12 cellular contexts compared by ENCODE assay signal in the genomic region with DNA sequence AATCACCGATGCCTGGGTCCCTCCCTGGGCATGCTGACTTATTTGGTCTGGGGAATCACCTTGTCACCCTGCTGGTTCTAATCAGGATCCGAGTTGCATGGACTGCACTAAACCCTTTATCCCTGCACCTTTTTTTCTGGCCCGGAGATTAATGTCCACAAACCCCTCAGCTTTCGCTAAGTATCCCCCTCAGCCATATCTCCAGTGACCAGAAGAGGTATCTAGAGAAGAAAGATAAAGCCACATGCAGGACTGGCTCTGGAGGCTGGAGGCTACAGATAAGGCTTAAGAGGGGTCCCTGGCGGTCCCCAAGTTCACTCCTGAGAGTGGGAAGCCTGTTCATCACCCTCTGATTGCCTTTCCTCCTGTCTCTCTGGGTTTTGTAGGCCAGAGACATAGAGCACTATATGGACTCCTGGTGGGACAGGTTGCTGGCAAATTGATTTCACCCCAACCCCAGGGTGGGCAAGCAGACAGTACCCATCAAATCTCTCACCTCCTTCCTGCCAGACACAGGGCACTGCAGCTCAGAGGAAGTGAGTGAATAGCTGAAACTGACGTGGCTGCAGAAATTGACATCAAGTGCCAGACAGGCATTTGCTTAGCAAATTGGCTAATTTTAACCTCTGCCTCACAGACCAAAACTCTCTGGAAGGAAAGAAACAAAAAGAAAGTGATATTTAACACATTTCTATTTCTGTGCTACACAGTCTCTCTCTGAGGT.
DNase-seq lines count a peak whose midpoint lies in the region; ATAC-seq and TF ChIP-seq lines count a peak whose summit lies in the region.
"Had no signal": no experiment of that assay in that cellular context is flagged by ENCODE, and none has a peak within 500 bp of the region (broad histone marks: within the 10 kb centered on the region; RNA-seq: fewer than 3 reads in every experiment).

No MANE protein-coding gene starts in this region.

- ATAC-seq in GM19035 (IDR thresholded peaks at IDR 0.05; ENCODE audit: unreplicated experiment) (peak; percentile 93), HG02938 (IDR thresholded peaks at IDR 0.05; ENCODE audit: unreplicated experiment) (peak; percentile 69)
- ATAC-seq: esophagus mucosa had no signal

- H3K4me3 ChIP-seq in AG09309 (ENCODE audit: control insufficient read depth, low read depth, low read length) = no peak overlapping the region

- DNase-seq in AG09309 (ENCODE audit: low read depth) (peak; percentile 11), OCI-M1 (lab: John Stamatoyannopoulos, UW) (peak; percentile 54), pons (ENCODE audit: low spot score) (no peak), NCI-H345 treated with DMSO at 0.1 percent for 48 hours (lab: John Stamatoyannopoulos, UW; ENCODE audit: unreplicated experiment) (no peak), anterior cingulate cortex (lab: John Stamatoyannopoulos, UW) (no peak), midbrain (lab: John Stamatoyannopoulos, UW) (no peak)
- DNase-seq: CD4-positive, alpha-beta memory T cell; naive B cell; SHP77 had no signal

- TF ChIP-seq CTCF in AG09309 (IDR thresholded peaks at IDR 0.05; ENCODE audit: control insufficient read depth, insufficient read depth, low read depth, low read length, missing control alignments) = no peak

Comparison
In these comparisons a context has a peak if more than half of its experiments do, and no peak if none do; other contexts are left out.
1. DNase-seq: peak in AG09309 (single experiment) and OCI-M1 (single experiment); none in pons (single experiment), NCI-H345 treated with DMSO at 0.1 percent for 48 hours (single experiment), anterior cingulate cortex (0 of 58) and midbrain (single experiment).